ENCODE assay signal across 11 cellular contexts in the genomic region with DNA sequence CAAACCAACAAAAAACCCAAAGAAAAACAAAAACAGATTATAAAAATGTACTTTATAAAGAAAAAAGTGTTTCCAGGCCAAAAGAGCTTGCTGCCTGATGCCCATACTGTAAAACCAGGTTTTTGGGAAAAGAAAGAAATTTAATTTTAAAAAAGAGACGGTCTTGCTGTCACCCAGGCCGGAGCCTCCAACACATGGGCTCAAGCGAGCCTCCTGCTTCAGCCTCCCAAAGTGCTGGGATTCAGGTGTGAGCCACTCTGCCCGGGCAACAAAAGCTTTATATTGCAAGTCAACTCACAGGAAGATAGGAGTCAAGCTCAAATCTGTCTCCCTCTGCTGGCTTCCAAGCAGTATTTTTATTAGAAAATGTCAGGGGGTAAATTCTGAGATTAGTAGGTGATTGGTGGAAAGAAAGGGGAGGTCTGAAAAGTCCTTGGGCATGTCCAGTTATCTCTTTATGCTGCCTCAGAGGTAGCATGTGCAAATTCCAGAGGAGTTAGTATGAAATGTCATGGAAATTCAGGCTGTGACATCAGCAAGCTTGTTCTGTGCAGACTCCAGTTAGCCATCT. TPM values are rescaled to one million over a fixed set of nuclear protein-coding genes. Genes with fewer than 3 reads are reported as not detected.
DNase-seq lines count a peak whose midpoint lies in the region; ATAC-seq, FAIRE-seq and TF ChIP-seq lines count a peak whose summit lies in the region.
"Had no signal": no experiment of that assay in that cellular context is flagged by ENCODE, and none has a peak within 500 bp of the region (broad histone marks: within the 10 kb centered on the region; RNA-seq: fewer than 3 reads in every experiment).

No MANE protein-coding gene starts in this region.

- H3K9me2 ChIP-seq in Karpas-422 (replicated peaks; ENCODE audit: insufficient read depth, low read length): no peaks in the 10 kb centered on the region

- no peak overlapping the region for H3K9ac ChIP-seq in Karpas-422 (ENCODE audit: low read length)

- FAIRE-seq in bronchial epithelial cell (lab: Jason Lieb, UNC): no peak

- H3K4me3 Mint-ChIP-seq in activated T-helper 17 cell treated with anti-CD3 and anti-CD28 coated beads, Interleukin-2, amount 50 U/mL, for 72 hours: no peak overlapping the region
- H3K4me3 Mint-ChIP-seq: nephron progenitor cell had no signal

- TF ChIP-seq CTCF in bronchial epithelial cell (IDR thresholded peaks at IDR 0.05; ENCODE audit: insufficient read depth, low read length, severe bottlenecking): peak; percentile 24

- no peak overlapping the region for H3K4me2 ChIP-seq in Karpas-422 (ENCODE audit: low read depth, low read length, poor library complexity, severe bottlenecking)

- H3K4me1 ChIP-seq in Karpas-422 (ENCODE audit: low read length): no peaks in the 10 kb centered on the region

- no peaks in the 10 kb centered on the region for H3K27me3 Mint-ChIP-seq in activated T-helper 17 cell treated with anti-CD3 and anti-CD28 coated beads, Interleukin-2, amount 50 U/mL, for 72 hours

- H3K36me3 Mint-ChIP-seq in activated T-helper 17 cell treated with anti-CD3 and anti-CD28 coated beads, Interleukin-2, amount 50 U/mL, for 72 hours (ENCODE audit: low read depth): peaks cover 11% of the 10 kb centered on the region

- no peak overlapping the region for H3K27ac Mint-ChIP-seq in activated T-helper 17 cell treated with anti-CD3 and anti-CD28 coated beads, Interleukin-2, amount 50 U/mL, for 72 hours

- H3K4me3 ChIP-seq in Karpas-422 (ENCODE audit: low read length) (no peak overlapping the region), bronchial epithelial cell (ENCODE audit: low read depth, low read length) (no peak overlapping the region)

- no peak overlapping the region for H2AFZ ChIP-seq in Karpas-422 (ENCODE audit: low read length)

- H3K27me3 ChIP-seq in Karpas-422 (ENCODE audit: low read length): no peaks in the 10 kb centered on the region
- no peaks in the 10 kb centered on the region for H3K27me3 ChIP-seq in bronchial epithelial cell (ENCODE audit: control insufficient read depth, insufficient read depth, low read length)

- H3K27ac ChIP-seq in Karpas-422 (ENCODE audit: low read length): no peak overlapping the region

- no peaks in the 10 kb centered on the region for H3K79me2 ChIP-seq in Karpas-422 (ENCODE audit: low read length)

- intact Hi-C loops in Right ventricle myocardium inferior (cut with DNase I): no loop called here

- no peak for ATAC-seq in activated T-helper 17 cell treated with anti-CD3 and anti-CD28 coated beads, Interleukin-2, amount 50 U/mL, for 72 hours (replicated peaks)
- no peak for ATAC-seq in HG02798 (IDR thresholded peaks at IDR 0.05; ENCODE audit: poor library complexity, unreplicated experiment)
- no peak for ATAC-seq in Right ventricle myocardium inferior

- peak; percentile 21 for DNase-seq in EH (ENCODE audit: low read depth)
- peak; percentile 62 for DNase-seq in Karpas-422
- peak; percentile 28 for DNase-seq in bronchial epithelial cell (ENCODE audit: low read depth)
- DNase-seq in lung microvascular endothelial cell (ENCODE audit: low read depth in 2 of 2): peak; percentile 42 to 43
- no peak for DNase-seq in Right ventricle myocardium inferior (ENCODE audit: missing footprints)
- DNase-seq: NCI-H1694; nephron progenitor cell; stimulated activated naive CD4-positive, alpha-beta T cell; SW 1271 had no signal

- H3K9me3 ChIP-seq in Karpas-422 (ENCODE audit: low read length): no peaks in the 10 kb centered on the region

- H3K9me3 Mint-ChIP-seq in activated T-helper 17 cell treated with anti-CD3 and anti-CD28 coated beads, Interleukin-2, amount 50 U/mL, for 72 hours: no peaks in the 10 kb centered on the region

- H3K4me1 Mint-ChIP-seq in activated T-helper 17 cell treated with anti-CD3 and anti-CD28 coated beads, Interleukin-2, amount 50 U/mL, for 72 hours: no peaks in the 10 kb centered on the region
- H3K4me1 Mint-ChIP-seq: nephron progenitor cell had no signal

- no peaks in the 10 kb centered on the region for H4K20me1 ChIP-seq in Karpas-422 (ENCODE audit: insufficient read depth, low read depth, low read length)

- peaks cover 22% of the 10 kb centered on the region for H3K36me3 ChIP-seq in Karpas-422 (ENCODE audit: insufficient read depth, low read length)
- peaks cover 9% of the 10 kb centered on the region for H3K36me3 ChIP-seq in bronchial epithelial cell (ENCODE audit: control insufficient read depth, insufficient read depth, low read length)

RNA-seq across cellular contexts. Expression of gene MGST2, which starts 39.4 kb away (rescaled TPM):
- 34.7 and 55.8 TPM in 2 replicates for total RNA-seq in Karpas-422 (2014; rRNA removed; shearing (Covaris generic); ENCODE audit: low replicate concordance)
- 28.7 and 30.5 TPM in 2 replicates for total RNA-seq in bronchial epithelial cell
- 60.1 and 79.4 TPM in 2 replicates for total RNA-seq in lung microvascular endothelial cell
- 10 to 100 TPM; 29.2 to 32.0 TPM for total RNA-seq in activated T-helper 17 cell treated with anti-CD3 and anti-CD28 coated beads, Interleukin-2, amount 50 U/mL, for 72 hours
- total RNA-seq in Right ventricle myocardium inferior: 101 TPM
